In the genomic region with DNA sequence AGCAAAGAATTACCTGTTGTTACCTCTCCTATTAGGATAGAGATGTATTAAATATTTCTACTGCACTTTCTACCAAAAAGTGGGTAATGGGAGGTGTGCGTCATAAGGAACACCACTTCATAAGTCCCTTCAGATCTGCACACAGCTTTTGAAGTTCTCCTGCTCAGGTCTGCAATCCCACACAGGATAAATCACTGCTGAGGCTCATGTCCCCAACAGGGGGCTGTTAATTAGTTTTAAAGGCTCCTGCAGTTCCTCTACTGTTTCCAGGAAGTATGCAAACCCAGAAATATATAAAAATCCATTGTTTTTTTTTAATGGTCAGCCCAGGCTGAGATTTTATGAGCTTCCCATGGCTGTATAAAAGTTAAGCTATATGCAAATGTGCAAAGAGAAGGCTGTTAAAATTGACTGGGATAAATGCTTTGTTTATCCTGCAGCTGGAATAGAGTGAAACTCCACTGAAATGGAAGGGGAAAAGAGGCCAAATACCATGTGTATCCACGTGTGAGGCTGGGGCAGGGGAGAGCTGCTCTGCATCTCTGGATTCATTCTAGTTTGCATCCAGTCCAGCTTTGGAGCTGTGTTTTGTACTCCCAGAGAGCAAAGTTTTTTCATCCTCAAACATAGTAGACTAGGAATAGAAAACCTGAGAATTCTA, we compare ENCODE assay signal across 25 cellular contexts.
"Had no signal": no experiment of that assay in that cellular context is flagged by ENCODE, and none has a peak within 500 bp of the region (broad histone marks: within the 10 kb centered on the region; RNA-seq: fewer than 3 reads in every experiment).

No MANE protein-coding gene starts in this region.

- H3K4me3 Mint-ChIP-seq: memory B cell; mesothelial cell of epicardium; naive B cell; natural killer cell treated with Interleukin-12 subunit alpha and Interleukin-12 subunit beta and Interleukin-15 and Interleukin-18, amount 100 ng/mL, for 72 hours; stimulated activated naive B cell treated with anti-CD40 and anti-IgM and Interleukin-4, amounts not matched to agents 10 μg/mL and 1 μg/mL and 100 μg/mL, for 72 hours; stimulated activated naive CD8-positive, alpha-beta T cell treated with anti-CD3 and anti-CD28 coated beads, Interleukin-15, Interleukin-2, amounts not matched to agents 100 ng/mL and 50 ng/mL, for 24 hours had no signal

- H3K4me1 Mint-ChIP-seq: memory B cell; mesothelial cell of epicardium; naive B cell; stimulated activated naive B cell treated with anti-CD40 and anti-IgM and Interleukin-4, amounts not matched to agents 10 μg/mL and 1 μg/mL and 100 μg/mL, for 72 hours had no signal

- H3K4me3 ChIP-seq: dorsolateral prefrontal cortex, gastrocnemius medialis, lung, mucosa of descending colon, pancreas, right lobe of liver, transverse colon, vagina had no signal

- H3K27me3 ChIP-seq: gastrocnemius medialis, pancreas, right lobe of liver, transverse colon, vagina had no signal

- H3K27ac Mint-ChIP-seq: memory B cell; mesothelial cell of epicardium; naive B cell; natural killer cell treated with Interleukin-12 subunit alpha and Interleukin-12 subunit beta and Interleukin-15 and Interleukin-18, amount 100 ng/mL, for 72 hours; stimulated activated naive B cell treated with anti-CD40 and anti-IgM and Interleukin-4, amounts not matched to agents 10 μg/mL and 1 μg/mL and 100 μg/mL, for 72 hours; stimulated activated naive CD8-positive, alpha-beta T cell treated with anti-CD3 and anti-CD28 coated beads, Interleukin-15, Interleukin-2, amounts not matched to agents 100 ng/mL and 50 ng/mL, for 24 hours had no signal

- H3K9me3 Mint-ChIP-seq: mesothelial cell of epicardium; stimulated activated naive B cell treated with anti-CD40 and anti-IgM and Interleukin-4, amounts not matched to agents 10 μg/mL and 1 μg/mL and 100 μg/mL, for 72 hours had no signal

- H3K27ac ChIP-seq: dorsolateral prefrontal cortex, epithelial cell of prostate, gastrocnemius medialis, pancreas, right lobe of liver, transverse colon, vagina had no signal

- H3K27me3 Mint-ChIP-seq: memory B cell; naive B cell; natural killer cell treated with Interleukin-12 subunit alpha and Interleukin-12 subunit beta and Interleukin-15 and Interleukin-18, amount 100 ng/mL, for 72 hours; stimulated activated naive B cell treated with anti-CD40 and anti-IgM and Interleukin-4, amounts not matched to agents 10 μg/mL and 1 μg/mL and 100 μg/mL, for 72 hours; stimulated activated naive CD8-positive, alpha-beta T cell treated with anti-CD3 and anti-CD28 coated beads, Interleukin-15, Interleukin-2, amounts not matched to agents 100 ng/mL and 50 ng/mL, for 24 hours had no signal

- H3K9me3 ChIP-seq: gastrocnemius medialis, mucosa of descending colon, pancreas, right lobe of liver, transverse colon, vagina had no signal

- DNase-seq: dorsolateral prefrontal cortex; effector CD4-positive, alpha-beta T cell; foreskin fibroblast; gastrocnemius medialis; head of caudate nucleus; mucosa of descending colon; naive B cell; occipital lobe; pancreas; retina; right lobe of liver; small intestine; stimulated activated CD4-positive, alpha-beta T cell treated with anti-CD3 and anti-CD28 coated beads, Interleukin-15, amount 100 ng/mL, for 24 hours; stimulated activated CD4-positive, alpha-beta T cell treated with anti-CD3 and anti-CD28 coated beads, Interleukin-2, amount 100 ng/mL, for 48 hours; stimulated activated naive B cell treated with anti-CD40 and anti-IgM and Interleukin-4, amounts not matched to agents 10 μg/mL and 1 μg/mL and 100 μg/mL, for 72 hours; transverse colon had no signal

- H3K36me3 ChIP-seq: gastrocnemius medialis, pancreas, right lobe of liver, transverse colon, vagina had no signal

- ATAC-seq: esophagus mucosa; gastrocnemius medialis; left lobe of liver; mucosa of descending colon; natural killer cell treated with Interleukin-12 subunit alpha and Interleukin-12 subunit beta and Interleukin-15 and Interleukin-18, amount 100 ng/mL, for 72 hours; pancreas; right lobe of liver; stimulated activated naive B cell treated with anti-CD40 and anti-IgM and Interleukin-4, amounts not matched to agents 10 μg/mL and 1 μg/mL and 100 μg/mL, for 72 hours had no signal

- H3K4me1 ChIP-seq: gastrocnemius medialis, pancreas, right lobe of liver, transverse colon, vagina had no signal

- H3K36me3 Mint-ChIP-seq: memory B cell; mesothelial cell of epicardium; naive B cell; natural killer cell treated with Interleukin-12 subunit alpha and Interleukin-12 subunit beta and Interleukin-15 and Interleukin-18, amount 100 ng/mL, for 72 hours; stimulated activated naive B cell treated with anti-CD40 and anti-IgM and Interleukin-4, amounts not matched to agents 10 μg/mL and 1 μg/mL and 100 μg/mL, for 72 hours had no signal
